ENCODE assay signal across 3 cellular contexts in the genomic region with DNA sequence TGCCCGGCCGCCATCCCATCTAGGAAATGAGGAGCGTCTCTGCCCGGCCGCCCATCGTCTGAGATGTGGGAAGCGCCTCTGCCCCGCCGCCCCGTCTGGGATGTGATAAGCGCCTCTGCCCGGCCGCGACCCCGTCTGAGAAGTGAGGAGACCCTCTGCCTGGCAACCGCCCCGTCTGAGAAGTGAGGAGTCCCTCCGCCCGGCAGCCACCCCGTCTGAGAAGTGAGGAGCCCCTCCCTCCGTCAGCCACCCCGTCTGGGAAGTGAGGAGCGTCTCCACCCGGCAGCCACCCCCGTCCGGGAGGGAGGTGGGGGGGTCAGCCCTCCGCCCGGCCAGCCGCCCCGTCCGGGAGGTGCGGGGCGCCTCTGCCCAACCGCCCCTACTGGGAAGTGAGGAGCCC. TPM values are rescaled to one million over a fixed set of nuclear protein-coding genes. Genes with fewer than 3 reads are reported as not detected.
"Had no signal": no experiment of that assay in that cellular context is flagged by ENCODE, and none has a peak within 500 bp of the region (broad histone marks: within the 10 kb centered on the region; RNA-seq: fewer than 3 reads in every experiment).

No MANE protein-coding gene starts in this region.

RNA-seq across cellular contexts. Expression of a gene that starts 17.2 kb away (rescaled TPM):
- total RNA-seq: temporal lobe had no signal

RNA-seq across cellular contexts. Expression of a gene that starts 33.8 kb away (rescaled TPM):
- total RNA-seq: stomach, temporal lobe, urinary bladder had no signal
